In genomic region chr20:50552979-50553378, GRCh38 we compare ENCODE assay signal across 11 cellular contexts.
"Had no signal": no experiment of that assay in that cellular context is flagged by ENCODE, and none has a peak within 500 bp of the region (broad histone marks: within the 10 kb centered on the region; RNA-seq: fewer than 3 reads in every experiment).

No MANE protein-coding gene starts in this region.

- FAIRE-seq: H1, H54 had no signal

- H3K4me1 Mint-ChIP-seq: GM23338 had no signal

- H3K9ac ChIP-seq: GM23248 had no signal

- H3K36me3 ChIP-seq: HAP-1 had no signal

- H2AFZ ChIP-seq: GM23248, GM23338 had no signal

- H3K27ac ChIP-seq: GM23248 had no signal

- H3K4me3 Mint-ChIP-seq: GM23338, H9, HFFc6 had no signal

- DNase-seq: GM23248, GOT3, H7, H9, HCEC 1CT, HFFc6 had no signal

- H3K4me3 ChIP-seq: GM23248, GM23338, HAP-1 had no signal

- H3K27ac Mint-ChIP-seq: GM23338, H9, HFFc6 had no signal

- H3K9me3 ChIP-seq: HAP-1 had no signal

- ATAC-seq: GM23338, HCT116 had no signal

- H3K4me2 ChIP-seq: GM23338 had no signal

- H3K9me3 Mint-ChIP-seq: GM23338, H9, HFFc6 had no signal
